Comparison of ENCODE assay signal across 24 cellular contexts in genomic region chr2:144644549-144644948, GRCh38.
"Had no signal": no experiment of that assay in that cellular context is flagged by ENCODE, and none has a peak within 500 bp of the region (broad histone marks: within the 10 kb centered on the region; RNA-seq: fewer than 3 reads in every experiment).

No MANE protein-coding gene starts in this region.

- DNase-seq: colonic mucosa; effector CD8-positive, alpha-beta T cell; endodermal cell; gastrocnemius medialis; heart left ventricle; kidney; mucosa of descending colon; naive B cell; ovary; posterior cingulate gyrus; psoas muscle; right cardiac atrium; stimulated activated CD4-positive, alpha-beta T cell treated with anti-CD3 and anti-CD28 coated beads, Interleukin-1b, Interleukin-23, amount 100 ng/mL, for 48 hours; stimulated activated CD4-positive, alpha-beta T cell treated with anti-CD3 and anti-CD28 coated beads, Interleukin-4, amount 100 ng/mL, for 1 hour; stimulated activated naive CD4-positive, alpha-beta T cell treated with Interleukin-2 at 50 U/mL for 16 hours; stomach; thyroid gland had no signal

- H3K27ac ChIP-seq: colonic mucosa, epithelial cell of prostate, gastrocnemius medialis, hepatocyte, neural progenitor cell, ovary, psoas muscle, skin epidermis, stomach, thyroid gland had no signal

- H3K36me3 ChIP-seq: colonic mucosa, gastrocnemius medialis, heart left ventricle, neural progenitor cell, ovary, stomach, thyroid gland had no signal

- H3K4me1 ChIP-seq: colonic mucosa, gastrocnemius medialis, psoas muscle, stomach had no signal

- H3K9me3 ChIP-seq: colonic mucosa, gastrocnemius medialis, heart left ventricle, mucosa of descending colon, ovary, psoas muscle, stomach, thyroid gland had no signal

- H2AFZ ChIP-seq: hepatocyte, neural progenitor cell had no signal

- H3K27me3 ChIP-seq: colonic mucosa, gastrocnemius medialis, heart left ventricle, hepatocyte, neural progenitor cell, ovary, stomach, thyroid gland had no signal

- H3K79me2 ChIP-seq: hepatocyte had no signal

- H3K4me3 ChIP-seq: colonic mucosa, gastrocnemius medialis, heart left ventricle, hepatocyte, lung, mucosa of descending colon, neural progenitor cell, ovary, psoas muscle, skin epidermis, stomach, thyroid gland had no signal

- ATAC-seq: esophagus mucosa, gastrocnemius medialis, left lobe of liver, mucosa of descending colon, psoas muscle had no signal

- H3K4me2 ChIP-seq: hepatocyte, neural progenitor cell had no signal
